Comparison of ENCODE assay signal across 20 cellular contexts in genomic region chr2:199383006-199383405, GRCh38.
"Had no signal": no experiment of that assay in that cellular context is flagged by ENCODE, and none has a peak within 500 bp of the region (broad histone marks: within the 10 kb centered on the region; RNA-seq: fewer than 3 reads in every experiment).

No MANE protein-coding gene starts in this region.

- H3K4me1 ChIP-seq: esophagus squamous epithelium, foreskin keratinocyte, gastroesophageal sphincter, heart right ventricle, left lung, lower lobe of right lung had no signal

- H3K9me3 Mint-ChIP-seq: dendritic cell treated with granulocyte-macrophage colony-stimulating factor and Interleukin-4, amounts not matched to agents 40 ng/mL and 50 ng/mL, for 4 days; endodermal cell; mesothelial cell of epicardium had no signal

- H3K27me3 ChIP-seq: colonic mucosa, esophagus squamous epithelium, foreskin keratinocyte, gastroesophageal sphincter, heart right ventricle had no signal

- H3K27me3 Mint-ChIP-seq: effector memory CD8-positive, alpha-beta T cell had no signal

- H3K4me3 Mint-ChIP-seq: dendritic cell treated with granulocyte-macrophage colony-stimulating factor and Interleukin-4, amounts not matched to agents 40 ng/mL and 50 ng/mL, for 4 days; effector memory CD8-positive, alpha-beta T cell; endodermal cell; mesothelial cell of epicardium had no signal

- DNase-seq: colonic mucosa; cortex of kidney; effector CD8-positive, alpha-beta T cell; effector memory CD8-positive, alpha-beta T cell; endodermal cell; erythroblast; esophagus squamous epithelium; foreskin keratinocyte; heart right ventricle; left cardiac atrium; left lung; left ventricle myocardium superior; lower lobe of right lung; mesenchymal stem cell; mucosa of descending colon had no signal

- H3K36me3 ChIP-seq: colonic mucosa, esophagus squamous epithelium, heart right ventricle, left lung, lower lobe of right lung had no signal

- H3K4me1 Mint-ChIP-seq: endodermal cell, mesothelial cell of epicardium had no signal

- H3K9me3 ChIP-seq: colonic mucosa, esophagus squamous epithelium, gastroesophageal sphincter, heart right ventricle, left lung, lower lobe of right lung, mucosa of descending colon had no signal

- H3K4me3 ChIP-seq: colonic mucosa, esophagus squamous epithelium, gastroesophageal sphincter, heart right ventricle, left lung, lower lobe of right lung, mucosa of descending colon had no signal

- H3K27ac ChIP-seq: colonic mucosa, epithelial cell of prostate, esophagus squamous epithelium, foreskin keratinocyte, gastroesophageal sphincter, heart right ventricle, left lung, lower lobe of right lung had no signal

- H3K27ac Mint-ChIP-seq: dendritic cell treated with granulocyte-macrophage colony-stimulating factor and Interleukin-4, amounts not matched to agents 40 ng/mL and 50 ng/mL, for 4 days; effector memory CD8-positive, alpha-beta T cell; endodermal cell; mesothelial cell of epicardium had no signal

- H3K36me3 Mint-ChIP-seq: mesothelial cell of epicardium had no signal

- ATAC-seq: effector memory CD8-positive, alpha-beta T cell; esophagus mucosa; foreskin keratinocyte; gastroesophageal sphincter; heart right ventricle; left cardiac atrium; left lung; left ventricle myocardium superior; lower lobe of right lung; mucosa of descending colon had no signal
